1 cellular context compared by ENCODE assay signal in the genomic region with DNA sequence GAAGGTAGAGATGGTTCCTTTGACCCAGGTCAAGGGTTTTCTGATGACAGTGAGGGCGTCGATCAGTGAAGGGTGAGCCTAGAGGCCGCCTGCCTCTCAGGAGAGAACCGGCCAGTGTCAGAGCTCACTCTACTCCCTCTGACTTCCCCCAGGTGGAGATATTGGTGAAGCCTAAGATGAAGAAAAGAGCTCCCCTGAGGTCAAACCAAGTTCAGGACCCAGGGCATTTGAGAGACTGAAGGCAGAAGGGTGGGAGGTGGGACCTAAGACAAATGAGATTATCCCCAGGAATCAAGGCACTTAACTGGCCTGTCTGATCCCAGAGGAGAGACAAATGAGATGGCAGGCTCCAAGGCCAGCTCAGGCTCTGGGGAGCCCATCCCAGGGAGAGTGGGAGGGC.
TF ChIP-seq lines count a peak whose summit lies in the region.

No MANE protein-coding gene starts in this region.

TF ChIP-seq in K562, 482 proteins besides CTCF, POLR2A, EP300 and RAD21 (continued from another document):
- no peak for TF ChIP-seq RAD51 (IDR thresholded peaks at IDR 0.05; ENCODE audit: borderline replicate concordance, low read depth)
- TF ChIP-seq, protein P1, sequence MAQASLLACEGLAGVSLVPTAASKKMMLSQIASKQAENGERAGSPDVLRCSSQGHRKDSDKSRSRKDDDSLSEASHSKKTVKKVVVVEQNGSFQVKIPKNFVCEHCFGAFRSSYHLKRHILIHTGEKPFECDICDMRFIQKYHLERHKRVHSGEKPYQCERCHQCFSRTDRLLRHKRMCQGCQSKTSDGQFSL (CRISPR knock-in tag; IDR thresholded peaks at IDR 0.05): no peak
- TF ChIP-seq, protein P1 (tag; IDR thresholded peaks at IDR 0.05): no peak
- TF ChIP-seq U2AF1 (optimal IDR thresholded peaks at IDR 0.05; ENCODE audit: low read depth, low read length): no peak
- no peak for TF ChIP-seq CHD4 (IDR thresholded peaks at IDR 0.05; ENCODE audit: insufficient read depth, insufficient replicate concordance, low read depth, low read length, poor library complexity, severe bottlenecking)
- TF ChIP-seq MTF1 (CRISPR knock-in tag; IDR thresholded peaks at IDR 0.05; ENCODE audit: borderline replicate concordance): no peak
- TF ChIP-seq ATF7 (IDR thresholded peaks at IDR 0.05): no peak
- TF ChIP-seq ZNF785 (CRISPR knock-in tag; IDR thresholded peaks at IDR 0.05): no peak
- TF ChIP-seq, protein P2, sequence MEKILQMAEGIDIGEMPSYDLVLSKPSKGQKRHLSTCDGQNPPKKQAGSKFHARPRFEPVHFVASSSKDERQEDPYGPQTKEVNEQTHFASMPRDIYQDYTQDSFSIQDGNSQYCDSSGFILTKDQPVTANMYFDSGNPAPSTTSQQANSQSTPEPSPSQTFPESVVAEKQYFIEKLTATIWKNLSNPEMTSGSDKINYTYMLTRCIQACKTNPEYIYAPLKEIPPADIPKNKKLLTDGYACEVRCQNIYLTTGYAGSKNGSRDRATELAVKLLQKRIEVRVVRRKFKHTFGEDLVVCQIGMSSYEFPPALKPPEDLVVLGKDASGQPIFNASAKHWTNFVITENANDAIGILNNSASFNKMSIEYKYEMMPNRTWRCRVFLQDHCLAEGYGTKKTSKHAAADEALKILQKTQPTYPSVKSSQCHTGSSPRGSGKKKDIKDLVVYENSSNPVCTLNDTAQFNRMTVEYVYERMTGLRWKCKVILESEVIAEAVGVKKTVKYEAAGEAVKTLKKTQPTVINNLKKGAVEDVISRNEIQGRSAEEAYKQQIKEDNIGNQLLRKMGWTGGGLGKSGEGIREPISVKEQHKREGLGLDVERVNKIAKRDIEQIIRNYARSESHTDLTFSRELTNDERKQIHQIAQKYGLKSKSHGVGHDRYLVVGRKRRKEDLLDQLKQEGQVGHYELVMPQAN (IDR thresholded peaks at IDR 0.05; ENCODE audit: borderline replicate concordance): no peak
- TF ChIP-seq, protein P3, sequence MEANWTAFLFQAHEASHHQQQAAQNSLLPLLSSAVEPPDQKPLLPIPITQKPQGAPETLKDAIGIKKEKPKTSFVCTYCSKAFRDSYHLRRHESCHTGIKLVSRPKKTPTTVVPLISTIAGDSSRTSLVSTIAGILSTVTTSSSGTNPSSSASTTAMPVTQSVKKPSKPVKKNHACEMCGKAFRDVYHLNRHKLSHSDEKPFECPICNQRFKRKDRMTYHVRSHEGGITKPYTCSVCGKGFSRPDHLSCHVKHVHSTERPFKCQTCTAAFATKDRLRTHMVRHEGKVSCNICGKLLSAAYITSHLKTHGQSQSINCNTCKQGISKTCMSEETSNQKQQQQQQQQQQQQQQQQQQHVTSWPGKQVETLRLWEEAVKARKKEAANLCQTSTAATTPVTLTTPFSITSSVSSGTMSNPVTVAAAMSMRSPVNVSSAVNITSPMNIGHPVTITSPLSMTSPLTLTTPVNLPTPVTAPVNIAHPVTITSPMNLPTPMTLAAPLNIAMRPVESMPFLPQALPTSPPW (CRISPR knock-in tag; IDR thresholded peaks at IDR 0.05): no peak
- no peak for TF ChIP-seq SOX6 (IDR thresholded peaks at IDR 0.05)
- no peak for TF ChIP-seq NFRKB (IDR thresholded peaks at IDR 0.05; ENCODE audit: low read depth)
- no peak for TF ChIP-seq SMARCC2 (IDR thresholded peaks at IDR 0.05; ENCODE audit: low read depth)
- no peak for TF ChIP-seq ILK (tag; IDR thresholded peaks at IDR 0.05; ENCODE audit: borderline replicate concordance, low read depth)
- TF ChIP-seq ZNF316 (IDR thresholded peaks at IDR 0.05): no peak
- TF ChIP-seq, protein P4, sequence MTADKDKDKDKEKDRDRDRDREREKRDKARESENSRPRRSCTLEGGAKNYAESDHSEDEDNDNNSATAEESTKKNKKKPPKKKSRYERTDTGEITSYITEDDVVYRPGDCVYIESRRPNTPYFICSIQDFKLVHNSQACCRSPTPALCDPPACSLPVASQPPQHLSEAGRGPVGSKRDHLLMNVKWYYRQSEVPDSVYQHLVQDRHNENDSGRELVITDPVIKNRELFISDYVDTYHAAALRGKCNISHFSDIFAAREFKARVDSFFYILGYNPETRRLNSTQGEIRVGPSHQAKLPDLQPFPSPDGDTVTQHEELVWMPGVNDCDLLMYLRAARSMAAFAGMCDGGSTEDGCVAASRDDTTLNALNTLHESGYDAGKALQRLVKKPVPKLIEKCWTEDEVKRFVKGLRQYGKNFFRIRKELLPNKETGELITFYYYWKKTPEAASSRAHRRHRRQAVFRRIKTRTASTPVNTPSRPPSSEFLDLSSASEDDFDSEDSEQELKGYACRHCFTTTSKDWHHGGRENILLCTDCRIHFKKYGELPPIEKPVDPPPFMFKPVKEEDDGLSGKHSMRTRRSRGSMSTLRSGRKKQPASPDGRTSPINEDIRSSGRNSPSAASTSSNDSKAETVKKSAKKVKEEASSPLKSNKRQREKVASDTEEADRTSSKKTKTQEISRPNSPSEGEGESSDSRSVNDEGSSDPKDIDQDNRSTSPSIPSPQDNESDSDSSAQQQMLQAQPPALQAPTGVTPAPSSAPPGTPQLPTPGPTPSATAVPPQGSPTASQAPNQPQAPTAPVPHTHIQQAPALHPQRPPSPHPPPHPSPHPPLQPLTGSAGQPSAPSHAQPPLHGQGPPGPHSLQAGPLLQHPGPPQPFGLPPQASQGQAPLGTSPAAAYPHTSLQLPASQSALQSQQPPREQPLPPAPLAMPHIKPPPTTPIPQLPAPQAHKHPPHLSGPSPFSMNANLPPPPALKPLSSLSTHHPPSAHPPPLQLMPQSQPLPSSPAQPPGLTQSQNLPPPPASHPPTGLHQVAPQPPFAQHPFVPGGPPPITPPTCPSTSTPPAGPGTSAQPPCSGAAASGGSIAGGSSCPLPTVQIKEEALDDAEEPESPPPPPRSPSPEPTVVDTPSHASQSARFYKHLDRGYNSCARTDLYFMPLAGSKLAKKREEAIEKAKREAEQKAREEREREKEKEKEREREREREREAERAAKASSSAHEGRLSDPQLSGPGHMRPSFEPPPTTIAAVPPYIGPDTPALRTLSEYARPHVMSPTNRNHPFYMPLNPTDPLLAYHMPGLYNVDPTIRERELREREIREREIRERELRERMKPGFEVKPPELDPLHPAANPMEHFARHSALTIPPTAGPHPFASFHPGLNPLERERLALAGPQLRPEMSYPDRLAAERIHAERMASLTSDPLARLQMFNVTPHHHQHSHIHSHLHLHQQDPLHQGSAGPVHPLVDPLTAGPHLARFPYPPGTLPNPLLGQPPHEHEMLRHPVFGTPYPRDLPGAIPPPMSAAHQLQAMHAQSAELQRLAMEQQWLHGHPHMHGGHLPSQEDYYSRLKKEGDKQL (CRISPR knock-in tag; IDR thresholded peaks at IDR 0.05; ENCODE audit: borderline replicate concordance): no peak
